In genomic region chr3:188284455-188285212, GRCh38 we compare ENCODE assay signal across 11 cellular contexts.
DNase-seq lines count a peak whose midpoint lies in the region; ATAC-seq lines count a peak whose summit lies in the region.
"Had no signal": no experiment of that assay in that cellular context is flagged by ENCODE, and none has a peak within 500 bp of the region (broad histone marks: within the 10 kb centered on the region; RNA-seq: fewer than 3 reads in every experiment).

No MANE protein-coding gene starts in this region.

- peaks cover 0 to 4% of the 10 kb centered on the region in 2 donors for H3K36me3 ChIP-seq in muscle layer of duodenum (ENCODE audit: control insufficient read depth in 1 of 2, insufficient read depth in 2 of 2, low read length in 2 of 2)

- no peaks in the 10 kb centered on the region for H3K27me3 ChIP-seq in muscle layer of duodenum (ENCODE audit: low read depth, low read length)

- H3K4me1 ChIP-seq in muscle layer of duodenum (ENCODE audit: control insufficient read depth in 1 of 2, insufficient read depth in 2 of 2, low read length in 2 of 2): peaks cover 12 to 29% of the 10 kb centered on the region in 2 donors

- no peaks in the 10 kb centered on the region for H3K27me3 Mint-ChIP-seq in activated CD4-positive, alpha-beta T cell treated with anti-CD3 and anti-CD28 coated beads for 36 hours
- peaks cover 3% of the 10 kb centered on the region for H3K27me3 Mint-ChIP-seq in activated T-helper 17 cell treated with anti-CD3 and anti-CD28 coated beads, Interleukin-2, amount 50 U/mL, for 72 hours
- no peaks in the 10 kb centered on the region for H3K27me3 Mint-ChIP-seq in stimulated activated naive B cell treated with anti-CD40 and anti-IgM and Interleukin-4, amounts not matched to agents 10 μg/mL and 1 μg/mL and 100 μg/mL, for 72 hours

- DNase-seq in activated CD4-positive, alpha-beta T cell treated with anti-CD3 and anti-CD28 coated beads for 36 hours: peak; percentile 82
- no peak for DNase-seq in activated CD4-positive, alpha-beta T cell treated with anti-CD3 and anti-CD28 coated beads, Interleukin-2, amount 50 U/mL, for 1 hour
- DNase-seq in stimulated activated naive B cell treated with anti-CD40 and anti-IgM and Interleukin-4, amounts not matched to agents 10 μg/mL and 1 μg/mL and 100 μg/mL, for 72 hours: peak; percentile 20
- DNase-seq in SKM-1 treated with dmso at 0.1 percent for 144 hours (lab: John Stamatoyannopoulos, UW; ENCODE audit: unreplicated experiment) (no peak), NCI-H2171 (lab: John Stamatoyannopoulos, UW) (no peak)
- DNase-seq: ACHN; central memory CD4-positive, alpha-beta T cell; NCI-H1436 treated with DMSO at 0.1 percent for 48 hours had no signal

- H3K27ac Mint-ChIP-seq in activated CD4-positive, alpha-beta T cell treated with anti-CD3 and anti-CD28 coated beads for 36 hours: peak overlapping the region; percentile 72
- H3K27ac Mint-ChIP-seq in activated T-helper 17 cell treated with anti-CD3 and anti-CD28 coated beads, Interleukin-2, amount 50 U/mL, for 72 hours: peak overlapping the region; percentile 92
- H3K27ac Mint-ChIP-seq in stimulated activated naive B cell treated with anti-CD40 and anti-IgM and Interleukin-4, amounts not matched to agents 10 μg/mL and 1 μg/mL and 100 μg/mL, for 72 hours: no peak overlapping the region

- H3K4me3 Mint-ChIP-seq in activated CD4-positive, alpha-beta T cell treated with anti-CD3 and anti-CD28 coated beads for 36 hours: peak overlapping the region; percentile 11
- H3K4me3 Mint-ChIP-seq in activated T-helper 17 cell treated with anti-CD3 and anti-CD28 coated beads, Interleukin-2, amount 50 U/mL, for 72 hours: peak overlapping the region; percentile 63
- no peak overlapping the region for H3K4me3 Mint-ChIP-seq in stimulated activated naive B cell treated with anti-CD40 and anti-IgM and Interleukin-4, amounts not matched to agents 10 μg/mL and 1 μg/mL and 100 μg/mL, for 72 hours

- CTCF ChIA-PET in activated CD4-positive, alpha-beta T cell treated with anti-CD3 and anti-CD28 coated beads for 36 hours (lab: Charles Lee): interaction anchor here (0.6 to 4.7 kb wide), 16 partner anchors 11 to 867 kb away, joined by 3 to 58 read pairs (median 4); no protein-coding TSS in a partner anchor

- no peaks in the 10 kb centered on the region for H3K9me3 ChIP-seq in muscle layer of duodenum (ENCODE audit: control insufficient read depth in 1 of 2, low read length in 2 of 2)

- intact Hi-C loops in activated CD4-positive, alpha-beta T cell treated with anti-CD3 and anti-CD28 coated beads for 36 hours (cut with DNase I, micrococcal nuclease): loop anchor here (1.0 to 10.0 kb wide), 20 partner anchors 15 to 630 kb away; partner anchors contain the start of genes BCL6 (in 1 of the 2) and LPP (in 1 of the 2)

- H3K9me3 Mint-ChIP-seq in activated CD4-positive, alpha-beta T cell treated with anti-CD3 and anti-CD28 coated beads for 36 hours (ENCODE audit: low read depth): no peaks in the 10 kb centered on the region
- H3K9me3 Mint-ChIP-seq in activated T-helper 17 cell treated with anti-CD3 and anti-CD28 coated beads, Interleukin-2, amount 50 U/mL, for 72 hours: no peaks in the 10 kb centered on the region
- H3K9me3 Mint-ChIP-seq in stimulated activated naive B cell treated with anti-CD40 and anti-IgM and Interleukin-4, amounts not matched to agents 10 μg/mL and 1 μg/mL and 100 μg/mL, for 72 hours: no peaks in the 10 kb centered on the region

- peak overlapping the region; percentile 87 for H3K27ac ChIP-seq in muscle layer of duodenum (ENCODE audit: low read length)

- POLR2A ChIA-PET in activated CD4-positive, alpha-beta T cell treated with anti-CD3 and anti-CD28 coated beads for 36 hours (lab: Charles Lee): interaction anchor here (0.6 to 2.4 kb wide), 20 partner anchors 8 to 632 kb away, joined by 3 to 29 read pairs (median 6); partner anchors contain the start of gene BCL6

- peaks cover 11% of the 10 kb centered on the region for H3K36me3 Mint-ChIP-seq in activated CD4-positive, alpha-beta T cell treated with anti-CD3 and anti-CD28 coated beads for 36 hours (ENCODE audit: low read depth)
- H3K36me3 Mint-ChIP-seq in activated T-helper 17 cell treated with anti-CD3 and anti-CD28 coated beads, Interleukin-2, amount 50 U/mL, for 72 hours (ENCODE audit: low read depth): peaks cover 31% of the 10 kb centered on the region
- H3K36me3 Mint-ChIP-seq in stimulated activated naive B cell treated with anti-CD40 and anti-IgM and Interleukin-4, amounts not matched to agents 10 μg/mL and 1 μg/mL and 100 μg/mL, for 72 hours: peaks cover 6 to 21% of the 10 kb centered on the region in 2 donors

- H3K4me1 Mint-ChIP-seq in activated CD4-positive, alpha-beta T cell treated with anti-CD3 and anti-CD28 coated beads for 36 hours: peaks cover 59% of the 10 kb centered on the region
- H3K4me1 Mint-ChIP-seq in activated T-helper 17 cell treated with anti-CD3 and anti-CD28 coated beads, Interleukin-2, amount 50 U/mL, for 72 hours: peaks cover 47% of the 10 kb centered on the region
- H3K4me1 Mint-ChIP-seq in stimulated activated naive B cell treated with anti-CD40 and anti-IgM and Interleukin-4, amounts not matched to agents 10 μg/mL and 1 μg/mL and 100 μg/mL, for 72 hours: peaks cover 44 to 64% of the 10 kb centered on the region in 2 donors

- H3K4me3 ChIP-seq in muscle layer of duodenum (ENCODE audit: low read depth in 1 of 2, low read length in 2 of 2): no peak overlapping the region

- ATAC-seq in activated CD4-positive, alpha-beta T cell treated with anti-CD3 and anti-CD28 coated beads for 36 hours: peak; percentile 90
- peak; percentile 92 for ATAC-seq in activated T-helper 17 cell treated with anti-CD3 and anti-CD28 coated beads, Interleukin-2, amount 50 U/mL, for 72 hours (replicated peaks)
- ATAC-seq in stimulated activated naive B cell treated with anti-CD40 and anti-IgM and Interleukin-4, amounts not matched to agents 10 μg/mL and 1 μg/mL and 100 μg/mL, for 72 hours (replicated peaks): peak; percentile 67 to 84
- no peak for ATAC-seq in HG02571 (IDR thresholded peaks at IDR 0.05; ENCODE audit: unreplicated experiment)

Comparison
In these comparisons a context has a peak if more than half of its experiments do, and no peak if none do; other contexts are left out.
1. DNase-seq: peak in activated CD4-positive, alpha-beta T cell treated with anti-CD3 and anti-CD28 coated beads for 36 hours (single experiment) and stimulated activated naive B cell treated with anti-CD40 and anti-IgM and Interleukin-4, amounts not matched to agents 10 μg/mL and 1 μg/mL and 100 μg/mL, for 72 hours (single experiment); none in activated CD4-positive, alpha-beta T cell treated with anti-CD3 and anti-CD28 coated beads, Interleukin-2, amount 50 U/mL, for 1 hour (single experiment), SKM-1 treated with dmso at 0.1 percent for 144 hours (single experiment) and NCI-H2171 (single experiment).
2. H3K4me3 Mint-ChIP-seq: peak in activated CD4-positive, alpha-beta T cell treated with anti-CD3 and anti-CD28 coated beads for 36 hours (single experiment) and activated T-helper 17 cell treated with anti-CD3 and anti-CD28 coated beads, Interleukin-2, amount 50 U/mL, for 72 hours (single experiment); none in stimulated activated naive B cell treated with anti-CD40 and anti-IgM and Interleukin-4, amounts not matched to agents 10 μg/mL and 1 μg/mL and 100 μg/mL, for 72 hours (0 of 2).